In genomic region chr10:101063162-101063525, GRCh38 we compare ENCODE assay signal across 9 cellular contexts. TPM values are rescaled to one million over a fixed set of nuclear protein-coding genes. Genes with fewer than 3 reads are reported as not detected.
DNase-seq lines count a peak whose midpoint lies in the region; ATAC-seq and TF ChIP-seq lines count a peak whose summit lies in the region.
"Had no signal": no experiment of that assay in that cellular context is flagged by ENCODE, and none has a peak within 500 bp of the region (broad histone marks: within the 10 kb centered on the region; RNA-seq: fewer than 3 reads in every experiment).

No MANE protein-coding gene starts in this region.

- H3K9ac ChIP-seq in HUES64 (ENCODE audit: low read depth, low read length) (no peak overlapping the region), duodenal mucosa (ENCODE audit: low read depth in 1 of 2, low read length in 2 of 2) (peak overlapping the region in 1 of 2 donors; percentile 85)

- H3K36me3 Mint-ChIP-seq in osteocyte (ENCODE audit: unreplicated experiment): no peaks in the 10 kb centered on the region

- H3K36me3 ChIP-seq in HUES64 (ENCODE audit: insufficient read depth, low read length): no peaks in the 10 kb centered on the region
- H3K36me3 ChIP-seq in duodenal mucosa (ENCODE audit: control insufficient read depth in 1 of 2, insufficient read depth in 2 of 2, low read length in 2 of 2): no peaks in the 10 kb centered on the region
- H3K36me3 ChIP-seq in aorta (ENCODE audit: control insufficient read depth in 1 of 2, insufficient read depth in 2 of 2, low read length in 1 of 2): no peaks in the 10 kb centered on the region

- intact Hi-C loops in aorta (cut with DNase I): no loop called here

- H3K9me3 Mint-ChIP-seq in osteocyte (ENCODE audit: unreplicated experiment): no peaks in the 10 kb centered on the region

- DNase-seq in osteocyte (ENCODE audit: extremely low spot score, unreplicated experiment) (no peak), aorta (no peak), NOMO-1 treated with DMSO at 0.1 percent for 48 hours (lab: John Stamatoyannopoulos, UW; ENCODE audit: unreplicated experiment) (no peak)
- DNase-seq: SIG-M5 had no signal

- WGBS in HUES64: 19% methylated on average over 11 of the region's 11 CpGs
- 31 to 38% methylated on average over 11 of the region's 11 CpGs for WGBS in aorta, 2 donors

- H3K4me1 ChIP-seq in HUES64 (ENCODE audit: insufficient read depth, low read length) (peaks cover 31% of the 10 kb centered on the region), duodenal mucosa (ENCODE audit: control insufficient read depth in 1 of 2, insufficient read depth in 2 of 2, low read length in 2 of 2) (peaks cover 49 to 62% of the 10 kb centered on the region in 2 donors), aorta (ENCODE audit: control insufficient read depth in 1 of 2, insufficient read depth in 2 of 2, low read length in 2 of 2) (no peaks in the 10 kb centered on the region)

- H3K27me3 ChIP-seq in HUES64 (ENCODE audit: insufficient read depth, low read length) (peaks cover 68% of the 10 kb centered on the region), duodenal mucosa (ENCODE audit: control insufficient read depth in 1 of 2, insufficient read depth in 2 of 2, low read length in 2 of 2) (peaks cover 0 to 16% of the 10 kb centered on the region in 2 donors), aorta (ENCODE audit: control insufficient read depth in 1 of 2, insufficient read depth in 2 of 2, low read length in 1 of 2) (no peaks in the 10 kb centered on the region)

- H3K9me3 ChIP-seq in HUES64 (ENCODE audit: insufficient read depth, low read depth, low read length) (no peaks in the 10 kb centered on the region), duodenal mucosa (ENCODE audit: control insufficient read depth in 1 of 2, low read length in 2 of 2) (no peaks in the 10 kb centered on the region), aorta (ENCODE audit: control insufficient read depth, low read length) (no peaks in the 10 kb centered on the region)

- H3K27ac ChIP-seq in C4-2B: peak overlapping the region; percentile 99
- H3K27ac ChIP-seq in HUES64 (ENCODE audit: low read depth, low read length): no peak overlapping the region
- no peak overlapping the region for H3K27ac ChIP-seq in duodenal mucosa (ENCODE audit: low read depth, low read length)
- no peak overlapping the region for H3K27ac ChIP-seq in aorta (ENCODE audit: low read depth in 1 of 2, low read length in 2 of 2)

- no peak for ATAC-seq in aorta (ENCODE audit: low FRiP score)
- no peak for ATAC-seq in HG02884 (IDR thresholded peaks at IDR 0.05; ENCODE audit: unreplicated experiment)
- no peak for ATAC-seq in GM18873 (IDR thresholded peaks at IDR 0.05; ENCODE audit: low FRiP score, unreplicated experiment)

- peak overlapping the region; percentile 78 for H3K27ac Mint-ChIP-seq in osteocyte (ENCODE audit: unreplicated experiment)

- peak overlapping the region; percentile 86 for H3K4me3 Mint-ChIP-seq in osteocyte (ENCODE audit: unreplicated experiment)

- H3K4me1 Mint-ChIP-seq in osteocyte (ENCODE audit: unreplicated experiment): peaks cover 53% of the 10 kb centered on the region

- TF ChIP-seq CTCF in C4-2B (conservative IDR thresholded peaks at IDR 0.05) (no peak), osteocyte (IDR thresholded peaks at IDR 0.05) (no peak)

- H3K27me3 Mint-ChIP-seq in osteocyte (ENCODE audit: unreplicated experiment): no peaks in the 10 kb centered on the region

- H3K4me3 ChIP-seq in HUES64 (ENCODE audit: low read length): peak overlapping the region; percentile 8; the same call in 1 of the 2 replicates
- peak overlapping the region; percentile 89 to 98 for H3K4me3 ChIP-seq in duodenal mucosa (ENCODE audit: low read depth in 1 of 2, low read length in 2 of 2)
- H3K4me3 ChIP-seq in aorta (ENCODE audit: low read length in 2 of 2): no peak overlapping the region

RNA-seq across cellular contexts. Expression of gene KAZALD1, which starts 1.4 kb away (rescaled TPM):
- 0.55 TPM for polyA plus RNA-seq in HUES64 (2013, experiment 1 of 2)
- polyA plus RNA-seq in HUES64 (2013, experiment 2 of 2): 1.4 TPM
- total RNA-seq in osteocyte (43.0 and 49.0 TPM in 2 replicates), aorta (10 to 100 TPM; 12.4 to 17.6 TPM)
- 10 to 100 TPM; 12.9 to 20.7 TPM for polyA plus RNA-seq in aorta

RNA-seq across cellular contexts. Expression of gene SFXN3, which starts 32.1 kb away (rescaled TPM):
- 1.0 TPM for polyA plus RNA-seq in HUES64 (2013, experiment 1 of 2)
- 0.76 TPM for polyA plus RNA-seq in HUES64 (2013, experiment 2 of 2)
- total RNA-seq in osteocyte: 78.3 and 81.0 TPM in 2 replicates
- 100 to 1,000 TPM in 1 of 2 donors, 10 to 100 TPM in 1; 91.5 to 113 TPM for total RNA-seq in aorta
- 10 to 100 TPM; 42.6 to 97.1 TPM for polyA plus RNA-seq in aorta

RNA-seq across cellular contexts. Expression of gene PDZD7, which starts 32.2 kb away (rescaled TPM):
- 0.30 TPM for polyA plus RNA-seq in HUES64 (2013, experiment 1 of 2)
- 0.19 TPM for polyA plus RNA-seq in HUES64 (2013, experiment 2 of 2)
- 1.9 and 2.1 TPM in 2 replicates for total RNA-seq in osteocyte
- total RNA-seq in aorta: 1 to 10 TPM; 1.1 to 1.6 TPM
- 1 to 10 TPM in 1 of 2 donors, under 1 TPM in 1; 0.97 to 3.9 TPM for polyA plus RNA-seq in aorta

Comparison
In these comparisons a context has a peak if more than half of its experiments do, and no peak if none do; other contexts are left out.
1. H3K4me3 ChIP-seq: peak in HUES64 (single experiment) and duodenal mucosa (2 of 2); none in aorta (0 of 2).